Comparison of ENCODE assay signal across 9 cellular contexts in genomic region chr12:133080051-133080618, GRCh38. TPM values are rescaled to one million over a fixed set of nuclear protein-coding genes. Genes with fewer than 3 reads are reported as not detected.
DNase-seq lines count a peak whose midpoint lies in the region; ATAC-seq and TF ChIP-seq lines count a peak whose summit lies in the region.
"Had no signal": no experiment of that assay in that cellular context is flagged by ENCODE, and none has a peak within 500 bp of the region (broad histone marks: within the 10 kb centered on the region; RNA-seq: fewer than 3 reads in every experiment).

No MANE protein-coding gene starts in this region.

- ATAC-seq in GM18868 (IDR thresholded peaks at IDR 0.05; ENCODE audit: unreplicated experiment) (peak; percentile 78), HG03103 (IDR thresholded peaks at IDR 0.05; ENCODE audit: low read depth, unreplicated experiment) (peak; percentile 64), WTC11 (peak; percentile 91)

- H3K9me3 ChIP-seq in AG04450 (ENCODE audit: control insufficient read depth, insufficient read depth, low read length) = peaks cover 70% of the 10 kb centered on the region
- peaks cover 43 to 87% (median 84%) of the 10 kb centered on the region in 8 donors for H3K9me3 ChIP-seq in spleen

- H3K27me3 Mint-ChIP-seq in WTC11 (ENCODE audit: low read depth) = peaks cover 7% of the 10 kb centered on the region
- H3K27me3 Mint-ChIP-seq: IgD-negative memory B cell had no signal

- POLR2A ChIA-PET in AG04450 (lab: Yijun Ruan, JAX) = interaction anchor here (0.6 to 1.6 kb wide), 5 partner anchors 50 to 193 kb away, joined by 4 to 9 read pairs (median 6); partner anchors contain the start of genes CHFR, ZNF10, ZNF268 and ZNF891
- POLR2A ChIA-PET in WTC11 (lab: Charles Lee) = interaction anchor here (0.7 to 1.1 kb wide), 5 partner anchors 42 to 251 kb away, joined by 3 to 8 read pairs (median 5); partner anchors contain the start of genes ZNF10, ZNF26, ZNF268 and ZNF891

- H3K27ac ChIP-seq in AG04450 (ENCODE audit: low read depth, low read length) (peak overlapping the region; percentile 100), spleen (peak overlapping the region; percentile 94 to 99 (median 98))

- no peak overlapping the region for H3K27ac Mint-ChIP-seq in WTC11
- H3K27ac Mint-ChIP-seq: IgD-negative memory B cell had no signal

- TF ChIP-seq POLR2A in spleen (IDR thresholded peaks at IDR 0.05) = peak in 1 of 3 donors; percentile 80

- H3K27me3 ChIP-seq in AG04450 (ENCODE audit: control insufficient read depth, insufficient read depth, low read length) = no peaks in the 10 kb centered on the region
- H3K27me3 ChIP-seq in spleen (replicated peaks in 1 of 7) = no peaks in the 10 kb centered on the region

- DNase-seq in AG04450 (ENCODE audit: low read depth, low spot score) = peak; percentile 99
- DNase-seq in NCI-H2196 treated with DMSO at 0.1 percent for 48 hours (lab: John Stamatoyannopoulos, UW; ENCODE audit: unreplicated experiment) = peak; percentile 97
- peak; percentile 98 for DNase-seq in WTC11 (ENCODE audit: low spot score)
- peak; percentile 98 for DNase-seq in central memory CD4-positive, alpha-beta T cell
- DNase-seq in inferior parietal cortex (ENCODE audit: extremely low spot score) = peak; percentile 99
- DNase-seq in spleen = peak; percentile 98

- peaks cover 18 to 43% (median 30%) of the 10 kb centered on the region in 6 donors for H3K36me3 ChIP-seq in spleen

- H3K36me3 Mint-ChIP-seq in WTC11 = peaks cover 63% of the 10 kb centered on the region

- peak overlapping the region; percentile 83 for H3K4me3 ChIP-seq in AG04450 (ENCODE audit: low read depth, low read length)
- H3K4me3 ChIP-seq in spleen = peak overlapping the region; percentile 46 to 82 (median 65)

- H3K4me1 ChIP-seq in spleen = peaks cover 0 to 23% (median 15%) of the 10 kb centered on the region in 6 donors

- no peak overlapping the region for H3K4me3 Mint-ChIP-seq in WTC11
- H3K4me3 Mint-ChIP-seq: IgD-negative memory B cell had no signal

- peaks cover 57% of the 10 kb centered on the region for H3K9me3 Mint-ChIP-seq in WTC11

- TF ChIP-seq CTCF in AG04450 (IDR thresholded peaks at IDR 0.05; ENCODE audit: low read depth, low read length) = peak; percentile 22; the same call in 1 of the 2 replicates
- no peak for TF ChIP-seq CTCF in WTC11 (IDR thresholded peaks at IDR 0.05)
- TF ChIP-seq CTCF in spleen (IDR thresholded peaks at IDR 0.05 in 8 of 11, conservative IDR thresholded peaks at IDR 0.05 in 3 of 11) = peak in 1 of 11 experiments; percentile 6

- CTCF ChIA-PET in AG04450 (lab: Charles Lee) = no interaction called here
- CTCF ChIA-PET in WTC11 (lab: Charles Lee) = interaction anchor here (0.5 to 1.1 kb wide), 5 partner anchors 42 to 124 kb away, joined by 3 to 16 read pairs (median 3); partner anchors contain the start of genes ZNF10, ZNF26, ZNF268 and ZNF605

- WGBS in spleen, 5 donors = 0 to 1% (median 0%) methylated on average over 23 to 40 of the region's 40 CpGs

- intact Hi-C loops in spleen (cut with DNase I; ENCODE audit: low total_unique reads) = loop anchor here (5.0 kb wide), 1 partner anchor 52 kb away; the partner anchor contains the start of genes ZNF10 and ZNF891

- peaks cover 3% of the 10 kb centered on the region; the same call in 1 of the 2 replicates for H3K4me1 Mint-ChIP-seq in WTC11

TF ChIP-seq in WTC11, 78 proteins besides CTCF, POLR2A, EP300 and RAD21:
- TF ChIP-seq MAX (CRISPR knock-in tag; IDR thresholded peaks at IDR 0.05) = peak; percentile 60; the same call in 1 of the 2 replicates
- peak; percentile 92 for TF ChIP-seq CREM (CRISPR knock-in tag; IDR thresholded peaks at IDR 0.05)
- TF ChIP-seq ZNF532 (CRISPR knock-in tag; IDR thresholded peaks at IDR 0.05; ENCODE audit: borderline replicate concordance) = no peak
- TF ChIP-seq ERG (CRISPR knock-in tag; IDR thresholded peaks at IDR 0.05) = no peak
- TF ChIP-seq GABPB1 (CRISPR knock-in tag; IDR thresholded peaks at IDR 0.05) = peak; percentile 43; the same call in 1 of the 2 replicates
- peak; percentile 85 for TF ChIP-seq FOXK1 (CRISPR knock-in tag; IDR thresholded peaks at IDR 0.05)
- TF ChIP-seq SP1 (CRISPR knock-in tag; conservative IDR thresholded peaks at IDR 0.05) = peak; percentile 99
- peak; percentile 47; the same call in 1 of the 2 replicates for TF ChIP-seq USF1 (CRISPR knock-in tag; IDR thresholded peaks at IDR 0.05)
- TF ChIP-seq FOXP1 (CRISPR knock-in tag; IDR thresholded peaks at IDR 0.05; ENCODE audit: borderline replicate concordance) = no peak

RNA-seq across cellular contexts. Expression of gene ZNF140, which starts 0.6 kb away (rescaled TPM):
- polyA plus RNA-seq in AG04450 (2011; rRNA removed) (17.6 and 21.7 TPM in 2 replicates), spleen (10 to 100 TPM; 14.9 to 17.0 (median 15.6) TPM)
- 12.4 and 17.2 TPM in 2 replicates for polyA minus RNA-seq in AG04450 (2011; rRNA and poly(A)+ RNA removed)
- total RNA-seq in WTC11 (2021) (10.3 to 13.8 TPM (median 12.8 TPM) in 3 replicates), spleen (10 to 100 TPM; 16.8 to 25.0 (median 18.2) TPM)

RNA-seq across cellular contexts. Expression of gene ZNF84, which starts 42.8 kb away (rescaled TPM):
- 24.0 and 29.9 TPM in 2 replicates for polyA plus RNA-seq in AG04450 (2011; rRNA removed)
- polyA minus RNA-seq in AG04450 (2011; rRNA and poly(A)+ RNA removed) = 25.3 and 33.4 TPM in 2 replicates
- 26.3 to 28.8 TPM (median 28.3 TPM) in 3 replicates for total RNA-seq in WTC11 (2021)
- total RNA-seq in spleen = 10 to 100 TPM; 20.9 to 36.3 (median 31.6) TPM
- 10 to 100 TPM in 2 of 3 donors, 1 to 10 TPM in 1; 8.6 to 13.4 (median 11.2) TPM for polyA plus RNA-seq in spleen

RNA-seq across cellular contexts. Expression of gene ZNF891, which starts 49.9 kb away (rescaled TPM):
- polyA plus RNA-seq in AG04450 (2011; rRNA removed) (0.43 and 0.66 TPM in 2 replicates), spleen (under 1 TPM; 0.37 to 0.96 (median 0.39) TPM)
- polyA minus RNA-seq in AG04450 (2011; rRNA and poly(A)+ RNA removed) = 0.64 and 1.1 TPM in 2 replicates
- total RNA-seq in WTC11 (2021) (3.4 to 3.8 TPM (median 3.4 TPM) in 3 replicates), spleen (1 to 10 TPM; 2.3 to 5.8 (median 3.2) TPM)

RNA-seq across cellular contexts. Expression of gene ZNF10, which starts 50.3 kb away (rescaled TPM):
- polyA plus RNA-seq in AG04450 (2011; rRNA removed) = 5.6 and 7.6 TPM in 2 replicates
- 10.5 and 13.7 TPM in 2 replicates for polyA minus RNA-seq in AG04450 (2011; rRNA and poly(A)+ RNA removed)
- 10.1 to 11.7 TPM (median 10.5 TPM) in 3 replicates for total RNA-seq in WTC11 (2021)
- 10 to 100 TPM in 3 of 7 donors, 1 to 10 TPM in 4; 7.7 to 22.1 (median 9.3) TPM for total RNA-seq in spleen
- 1 to 10 TPM; 3.3 to 4.9 (median 4.3) TPM for polyA plus RNA-seq in spleen

Comparison
In these comparisons a context has a peak if more than half of its experiments do, and no peak if none do; other contexts are left out.
1. Peak in every context shown above with its lines: DNase-seq, ATAC-seq, H3K4me3 ChIP-seq and H3K27ac ChIP-seq.